ENCODE assay signal across 38 cellular contexts in the genomic region with DNA sequence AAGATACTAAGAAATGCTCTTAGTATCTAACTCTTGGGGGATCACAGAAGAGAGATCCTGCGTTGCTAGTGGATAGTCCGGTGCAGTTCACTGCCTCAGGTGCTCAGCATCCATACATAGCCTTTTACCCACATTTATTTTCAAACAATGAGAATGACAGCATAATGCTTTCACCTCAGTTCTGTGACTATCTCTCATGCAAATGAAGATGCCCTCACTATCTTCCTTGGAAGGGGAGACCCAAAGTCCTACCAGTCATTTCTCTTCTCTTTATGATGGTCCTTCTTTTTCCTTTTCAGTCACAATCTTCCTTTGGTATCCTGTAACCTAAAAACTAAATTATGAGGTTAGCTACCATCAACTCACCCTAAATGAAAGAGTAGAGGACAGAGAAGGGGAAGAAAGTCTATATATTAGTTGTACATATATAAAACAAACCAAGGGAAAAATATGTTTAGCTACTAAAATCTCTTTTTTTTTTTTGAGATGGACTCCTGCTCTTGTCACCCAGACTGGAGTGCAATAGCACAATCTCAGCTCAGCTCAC. TPM values are rescaled to one million over a fixed set of nuclear protein-coding genes. Genes with fewer than 3 reads are reported as not detected.
"Had no signal": no experiment of that assay in that cellular context is flagged by ENCODE, and none has a peak within 500 bp of the region (broad histone marks: within the 10 kb centered on the region; RNA-seq: fewer than 3 reads in every experiment).

No MANE protein-coding gene starts in this region.

- H3K4me1 Mint-ChIP-seq: activated B cell treated with CpG ODN at 0.5 μM for 24 hours; activated CD4-positive, alpha-beta T cell treated with anti-CD3 and anti-CD28 coated beads, Interleukin-2, amount 10 ng/mL, durations not matched to agents 24 days and 14 days; activated naive CD4-positive, alpha-beta T cell treated with anti-CD3 and anti-CD28 coated beads, Interleukin-2, amount 10 ng/mL, durations not matched to agents 7 days and 5 days; activated naive CD4-positive, alpha-beta T cell treated with anti-CD3 and anti-CD28 coated beads, Interleukin-2, amount 50 U/mL, for 24 hours; activated naive CD8-positive, alpha-beta T cell treated with anti-CD3 and anti-CD28 coated beads, Interleukin-2, amount 10 ng/mL, durations not matched to agents 7 days and 5 days; activated naive CD8-positive, alpha-beta T cell treated with anti-CD3 and anti-CD28 coated beads, Interleukin-2, amount 50 U/mL, for 24 hours; brain; central memory CD8-positive, alpha-beta T cell had no signal

- H3K27ac Mint-ChIP-seq: activated B cell treated with CpG ODN at 0.5 μM for 24 hours; activated CD4-positive, alpha-beta memory T cell treated with anti-CD3 and anti-CD28 coated beads for 36 hours; activated CD4-positive, alpha-beta T cell treated with anti-CD3 and anti-CD28 coated beads, Interleukin-2, amount 10 ng/mL, durations not matched to agents 24 days and 14 days; activated CD8-positive, alpha-beta T cell treated with anti-CD3 and anti-CD28 coated beads for 36 hours; activated naive CD4-positive, alpha-beta T cell treated with anti-CD3 and anti-CD28 coated beads, Interleukin-2, amount 10 ng/mL, durations not matched to agents 7 days and 5 days; activated naive CD4-positive, alpha-beta T cell treated with anti-CD3 and anti-CD28 coated beads, Interleukin-2, amount 50 U/mL, for 24 hours; activated naive CD8-positive, alpha-beta T cell; activated naive CD8-positive, alpha-beta T cell treated with anti-CD3 and anti-CD28 coated beads, Interleukin-2, amount 10 ng/mL, durations not matched to agents 7 days and 5 days; activated naive CD8-positive, alpha-beta T cell treated with anti-CD3 and anti-CD28 coated beads, Interleukin-2, amount 50 U/mL, for 24 hours; activated T-helper 1 cell treated with anti-CD3 and anti-CD28 coated beads, Interleukin-12 subunit alpha, Interleukin-12 subunit beta, Interleukin-2, Interleukin-4 antibody, amounts not matched to agents 30 ng/mL and 10 ng/mL and 1 ng/mL, durations not matched to agents 14 hours and 24 hours and 36 hours; activated T-helper 2 cell treated with anti-CD3 and anti-CD28 coated beads, Interferon-gamma antibody, Interleukin-2, Interleukin-4, amounts not matched to agents 10 μg/mL and 5 μg/mL and 100 μg/mL, durations not matched to agents 14 hours and 24 hours and 36 hours; brain; T-helper 1 cell treated with Interleukin-12 subunit alpha and Interleukin-12 subunit beta and Interleukin-4 antibody, amounts not matched to agents 30 μg/mL and 1 μg/mL, for 36 hours; T-helper 2 cell treated with Interferon-gamma antibody and Interleukin-4, amounts not matched to agents 5 μg/mL and 100 μg/mL, for 36 hours had no signal

- DNase-seq: activated B cell treated with CpG ODN at 0.5 μM for 24 hours; activated CD4-positive, alpha-beta memory T cell treated with anti-CD3 and anti-CD28 coated beads for 36 hours; activated CD4-positive, alpha-beta T cell treated with anti-CD3 and anti-CD28 coated beads for 4 hours; activated CD4-positive, alpha-beta T cell treated with anti-CD3 and anti-CD28 coated beads, Interleukin-2, amount 10 ng/mL, durations not matched to agents 24 days and 14 days; activated CD4-positive, alpha-beta T cell treated with anti-CD3 and anti-CD28 coated beads, Interleukin-2, amount 50 U/mL, for 1 hour; activated CD4-positive, alpha-beta T cell treated with anti-CD3 and anti-CD28 coated beads, Interleukin-2, amount 50 U/mL, for 4 hours; activated CD4-positive, CD25-positive, alpha-beta regulatory T cell treated with anti-CD3 and anti-CD28 coated beads, Interleukin-2, amount 50 U/mL, for 72 hours; activated CD8-positive, alpha-beta memory T cell treated with anti-CD3 and anti-CD28 coated beads, Interleukin-2, amount 50 U/mL, for 4 hours; activated CD8-positive, alpha-beta T cell treated with anti-CD3 and anti-CD28 coated beads for 36 hours; activated effector memory CD4-positive, alpha-beta T cell treated with Interleukin-2 at 50 U/mL for 16 hours; activated gamma-delta T cell; activated naive CD4-positive, alpha-beta T cell treated with anti-CD3 and anti-CD28 coated beads, Interleukin-2, amount 10 ng/mL, durations not matched to agents 7 days and 5 days; activated naive CD4-positive, alpha-beta T cell treated with Interleukin-2 at 50 U/mL for 16 hours; activated naive CD8-positive, alpha-beta T cell treated with anti-CD3 and anti-CD28 coated beads, Interleukin-2, amount 10 ng/mL, durations not matched to agents 7 days and 5 days; activated naive CD8-positive, alpha-beta T cell treated with anti-CD3 and anti-CD28 coated beads, Interleukin-2, amount 50 U/mL, for 24 hours; activated T-cell treated with anti-CD3 and anti-CD28 coated beads for 4 hours; activated T-cell treated with anti-CD3 and anti-CD28 coated beads, Interleukin-2, amount 50 U/mL, for 1 hour; activated T-cell treated with anti-CD3 and anti-CD28 coated beads, Interleukin-2, amount 50 U/mL, for 48 hours; amygdala; anterior cingulate cortex; caudate nucleus; cerebellar nuclear complex; T-helper 1 cell; T-helper 2 cell; T-helper 9 cell had no signal

- H3K9me3 Mint-ChIP-seq: activated B cell treated with CpG ODN at 0.5 μM for 24 hours; activated CD4-positive, alpha-beta memory T cell treated with anti-CD3 and anti-CD28 coated beads for 36 hours; activated CD4-positive, alpha-beta T cell treated with anti-CD3 and anti-CD28 coated beads, Interleukin-2, amount 10 ng/mL, durations not matched to agents 24 days and 14 days; activated CD8-positive, alpha-beta T cell treated with anti-CD3 and anti-CD28 coated beads for 36 hours; activated naive CD4-positive, alpha-beta T cell treated with anti-CD3 and anti-CD28 coated beads, Interleukin-2, amount 10 ng/mL, durations not matched to agents 7 days and 5 days; activated naive CD4-positive, alpha-beta T cell treated with anti-CD3 and anti-CD28 coated beads, Interleukin-2, amount 50 U/mL, for 24 hours; activated naive CD8-positive, alpha-beta T cell treated with anti-CD3 and anti-CD28 coated beads, Interleukin-2, amount 10 ng/mL, durations not matched to agents 7 days and 5 days; activated naive CD8-positive, alpha-beta T cell treated with anti-CD3 and anti-CD28 coated beads, Interleukin-2, amount 50 U/mL, for 24 hours; activated T-helper 1 cell treated with anti-CD3 and anti-CD28 coated beads, Interleukin-12 subunit alpha, Interleukin-12 subunit beta, Interleukin-2, Interleukin-4 antibody, amounts not matched to agents 30 ng/mL and 10 ng/mL and 1 ng/mL, durations not matched to agents 14 hours and 24 hours and 36 hours; activated T-helper 2 cell treated with anti-CD3 and anti-CD28 coated beads, Interferon-gamma antibody, Interleukin-2, Interleukin-4, amounts not matched to agents 10 μg/mL and 5 μg/mL and 100 μg/mL, durations not matched to agents 14 hours and 24 hours and 36 hours; brain; central memory CD8-positive, alpha-beta T cell; T-helper 1 cell treated with Interleukin-12 subunit alpha and Interleukin-12 subunit beta and Interleukin-4 antibody, amounts not matched to agents 30 μg/mL and 1 μg/mL, for 36 hours; T-helper 2 cell treated with Interferon-gamma antibody and Interleukin-4, amounts not matched to agents 5 μg/mL and 100 μg/mL, for 36 hours had no signal

- H3K4me3 Mint-ChIP-seq: activated B cell treated with CpG ODN at 0.5 μM for 24 hours; activated CD4-positive, alpha-beta memory T cell treated with anti-CD3 and anti-CD28 coated beads for 36 hours; activated CD4-positive, alpha-beta T cell treated with anti-CD3 and anti-CD28 coated beads, Interleukin-2, amount 10 ng/mL, durations not matched to agents 24 days and 14 days; activated CD8-positive, alpha-beta T cell treated with anti-CD3 and anti-CD28 coated beads for 36 hours; activated naive CD4-positive, alpha-beta T cell treated with anti-CD3 and anti-CD28 coated beads, Interleukin-2, amount 10 ng/mL, durations not matched to agents 7 days and 5 days; activated naive CD4-positive, alpha-beta T cell treated with anti-CD3 and anti-CD28 coated beads, Interleukin-2, amount 50 U/mL, for 24 hours; activated naive CD8-positive, alpha-beta T cell; activated naive CD8-positive, alpha-beta T cell treated with anti-CD3 and anti-CD28 coated beads, Interleukin-2, amount 10 ng/mL, durations not matched to agents 7 days and 5 days; activated naive CD8-positive, alpha-beta T cell treated with anti-CD3 and anti-CD28 coated beads, Interleukin-2, amount 50 U/mL, for 24 hours; activated T-helper 1 cell treated with anti-CD3 and anti-CD28 coated beads, Interleukin-12 subunit alpha, Interleukin-12 subunit beta, Interleukin-2, Interleukin-4 antibody, amounts not matched to agents 30 ng/mL and 10 ng/mL and 1 ng/mL, durations not matched to agents 14 hours and 24 hours and 36 hours; brain; central memory CD8-positive, alpha-beta T cell; T-helper 1 cell treated with Interleukin-12 subunit alpha and Interleukin-12 subunit beta and Interleukin-4 antibody, amounts not matched to agents 30 μg/mL and 1 μg/mL, for 36 hours; T-helper 2 cell treated with Interferon-gamma antibody and Interleukin-4, amounts not matched to agents 5 μg/mL and 100 μg/mL, for 36 hours had no signal

- H3K36me3 Mint-ChIP-seq: activated CD4-positive, alpha-beta memory T cell treated with anti-CD3 and anti-CD28 coated beads for 36 hours; activated naive CD4-positive, alpha-beta T cell treated with anti-CD3 and anti-CD28 coated beads, Interleukin-2, amount 10 ng/mL, durations not matched to agents 7 days and 5 days; activated naive CD4-positive, alpha-beta T cell treated with anti-CD3 and anti-CD28 coated beads, Interleukin-2, amount 50 U/mL, for 24 hours; activated naive CD8-positive, alpha-beta T cell; activated naive CD8-positive, alpha-beta T cell treated with anti-CD3 and anti-CD28 coated beads, Interleukin-2, amount 10 ng/mL, durations not matched to agents 7 days and 5 days; brain had no signal

- ATAC-seq: activated CD8-positive, alpha-beta T cell treated with anti-CD3 and anti-CD28 coated beads for 36 hours; activated naive CD8-positive, alpha-beta T cell treated with anti-CD3 and anti-CD28 coated beads, Interleukin-2, amount 50 U/mL, for 24 hours had no signal

RNA-seq across cellular contexts. Expression of gene SLC28A2, which starts 30.9 kb away (rescaled TPM):
- total RNA-seq: activated B cell treated with CpG ODN at 0.5 μM for 24 hours; activated CD4-positive, alpha-beta memory T cell treated with anti-CD3 and anti-CD28 coated beads for 36 hours; activated CD4-positive, alpha-beta T cell treated with anti-CD3 and anti-CD28 coated beads, Interleukin-2, amount 10 ng/mL, durations not matched to agents 24 days and 14 days; activated CD8-positive, alpha-beta memory T cell treated with anti-CD3 and anti-CD28 coated beads for 36 hours; activated CD8-positive, alpha-beta T cell treated with anti-CD3 and anti-CD28 coated beads for 36 hours; activated naive CD8-positive, alpha-beta T cell treated with anti-CD3 and anti-CD28 coated beads, Interleukin-2, amount 10 ng/mL, durations not matched to agents 7 days and 5 days; activated T-helper 1 cell treated with anti-CD3 and anti-CD28 coated beads, Interleukin-12 subunit alpha, Interleukin-12 subunit beta, Interleukin-2, Interleukin-4 antibody, amounts not matched to agents 30 ng/mL and 10 ng/mL and 1 ng/mL, durations not matched to agents 14 hours and 24 hours and 36 hours; activated T-helper 2 cell treated with anti-CD3 and anti-CD28 coated beads, Interferon-gamma antibody, Interleukin-2, Interleukin-4, amounts not matched to agents 10 μg/mL and 5 μg/mL and 100 μg/mL, durations not matched to agents 14 hours and 24 hours and 36 hours; ascending aorta; bronchial epithelial cell; cardiac muscle cell; chondrocyte had no signal
